7 cellular contexts compared by ENCODE assay signal in the genomic region with DNA sequence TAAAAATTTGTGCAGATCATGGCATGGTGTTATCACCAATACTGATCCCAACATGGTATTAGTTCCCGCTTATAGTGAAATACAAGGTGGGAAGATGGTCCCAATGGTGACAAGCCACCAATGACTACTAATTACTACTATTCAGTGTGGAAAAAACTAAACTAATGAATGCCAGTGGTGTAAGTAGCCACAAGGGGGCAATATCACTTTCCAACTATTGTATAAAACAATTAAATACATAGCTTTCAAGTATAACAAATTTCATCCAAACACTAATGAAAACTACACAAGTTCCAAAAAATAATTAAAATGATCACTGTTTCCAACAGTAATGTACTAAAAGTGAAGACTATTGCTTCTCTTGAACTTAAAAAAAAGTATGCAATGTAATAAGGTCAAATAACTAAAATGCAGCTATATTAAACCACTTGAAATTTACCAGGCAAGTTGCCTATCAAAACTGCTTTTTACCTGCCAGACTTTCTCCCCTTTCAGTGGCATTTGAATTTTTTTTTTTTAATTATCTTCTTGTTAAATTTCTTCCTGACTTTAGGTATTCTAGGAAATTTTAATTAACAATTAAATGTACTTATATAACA. TPM values are rescaled to one million over a fixed set of nuclear protein-coding genes. Genes with fewer than 3 reads are reported as not detected.
DNase-seq lines count a peak whose midpoint lies in the region; FAIRE-seq and TF ChIP-seq lines count a peak whose summit lies in the region.

No MANE protein-coding gene starts in this region.

- H3K9me2 ChIP-seq in Loucy (replicated peaks; ENCODE audit: low read depth, low read length) = no peaks in the 10 kb centered on the region

- DNase-seq in SK-MEL-5 (ENCODE audit: low read depth, low spot score) = peak; percentile 65
- peak; percentile 20 to 65 for DNase-seq in fibroblast of lung (ENCODE audit: low read depth in 2 of 2)
- DNase-seq in prostate gland (ENCODE audit: low spot score) = peak; percentile 13
- no peak for DNase-seq in activated CD4-positive, CD25-positive, alpha-beta regulatory T cell treated with anti-CD3 and anti-CD28 coated beads, Interleukin-2, amount 50 U/mL, for 72 hours
- DNase-seq in activated CD4-positive, alpha-beta T cell treated with anti-CD3 and anti-CD28 coated beads, Interleukin-2, amount 50 U/mL, for 1 hour = no peak

- FAIRE-seq in G401.6 (lab: Jason Lieb, UNC) = peak; percentile 92

- H3K4me2 ChIP-seq in Loucy (ENCODE audit: low read depth, low read length, poor library complexity, severe bottlenecking) (no peak overlapping the region), fibroblast of lung (ENCODE audit: extremely low read depth, insufficient read depth, low read length) (no peak overlapping the region)

- TF ChIP-seq POLR2A in prostate gland (IDR thresholded peaks at IDR 0.05) = no peak

- no peaks in the 10 kb centered on the region for H3F3A ChIP-seq in Loucy (ENCODE audit: low read depth)

- H3K4me3 ChIP-seq in Loucy (ENCODE audit: low read length, poor library complexity, severe bottlenecking) (no peak overlapping the region), fibroblast of lung (replicated peaks in 1 of 4; ENCODE audit: control extremely low read depth in 1 of 4, insufficient read depth in 1 of 4, low read depth in 3 of 4, low read length in 4 of 4) (no peak overlapping the region), prostate gland (no peak overlapping the region)

- no peaks in the 10 kb centered on the region for H3K27me3 ChIP-seq in Loucy (ENCODE audit: insufficient read depth, low read length, poor library complexity, severe bottlenecking)
- no peaks in the 10 kb centered on the region for H3K27me3 ChIP-seq in fibroblast of lung (ENCODE audit: control insufficient read depth, insufficient read depth, low read length)
- H3K27me3 ChIP-seq in prostate gland (replicated peaks; ENCODE audit: insufficient read depth) = no peaks in the 10 kb centered on the region

- H3K79me2 ChIP-seq in Loucy (ENCODE audit: insufficient read depth, low read length) = no peaks in the 10 kb centered on the region
- no peaks in the 10 kb centered on the region for H3K79me2 ChIP-seq in fibroblast of lung (ENCODE audit: control insufficient read depth, insufficient read depth, low read length)

- WGBS in prostate gland = 93% methylated on average over 1 of the region's 1 CpG

- TF ChIP-seq CTCF in Loucy (conservative IDR thresholded peaks at IDR 0.05; ENCODE audit: low read length) = peak; percentile 92
- TF ChIP-seq CTCF in fibroblast of lung (conservative IDR thresholded peaks at IDR 0.05 in 1 of 2, IDR thresholded peaks at IDR 0.05 in 1 of 2; ENCODE audit: low read depth in 1 of 2, low read length in 2 of 2) = peak; percentile 47 to 71
- TF ChIP-seq CTCF in prostate gland (IDR thresholded peaks at IDR 0.05) = peak; percentile 46 to 75 (median 66)

- no peaks in the 10 kb centered on the region for H3K9me3 ChIP-seq in Loucy (ENCODE audit: insufficient read depth, low read depth, low read length)
- no peaks in the 10 kb centered on the region for H3K9me3 ChIP-seq in fibroblast of lung (ENCODE audit: control insufficient read depth, insufficient read depth, low read depth, low read length)
- no peaks in the 10 kb centered on the region for H3K9me3 ChIP-seq in prostate gland

- no peak overlapping the region for H3K27ac ChIP-seq in fibroblast of lung (ENCODE audit: insufficient read depth, low read length)
- no peak overlapping the region for H3K27ac ChIP-seq in prostate gland

- H3K4me1 ChIP-seq in Loucy (ENCODE audit: insufficient read depth, low read length, poor library complexity, severe bottlenecking) (no peaks in the 10 kb centered on the region), fibroblast of lung (ENCODE audit: control insufficient read depth, extremely low read depth, insufficient read depth, low read length) (no peaks in the 10 kb centered on the region), prostate gland (replicated peaks) (no peaks in the 10 kb centered on the region)

- intact Hi-C loops in prostate gland (cut with DNase I) = no loop called here

- H2AFZ ChIP-seq in Loucy (ENCODE audit: low read length) (no peak overlapping the region), fibroblast of lung (ENCODE audit: low read length) (no peak overlapping the region)

- in situ Hi-C loops in SK-MEL-5 (cut with HindIII; ENCODE audit: low pct_unique_long_range_greater_than_20kb, low sequenced_read_pairs) = no loop called here

- no peak overlapping the region for H3K9ac ChIP-seq in Loucy (ENCODE audit: low read depth, low read length, poor library complexity, severe bottlenecking)
- no peak overlapping the region for H3K9ac ChIP-seq in fibroblast of lung (ENCODE audit: insufficient read depth, low read length)

- no peaks in the 10 kb centered on the region for H4K20me1 ChIP-seq in Loucy (ENCODE audit: insufficient read depth, low read length, poor library complexity, severe bottlenecking)
- no peaks in the 10 kb centered on the region for H4K20me1 ChIP-seq in fibroblast of lung (ENCODE audit: control insufficient read depth, extremely low read depth, insufficient read depth, low read length)

- H3K36me3 ChIP-seq in Loucy (ENCODE audit: insufficient read depth, low read length) = peaks cover 29% of the 10 kb centered on the region; the same call in 1 of the 2 replicates
- H3K36me3 ChIP-seq in fibroblast of lung (ENCODE audit: control insufficient read depth, insufficient read depth, low read length) = no peaks in the 10 kb centered on the region
- no peaks in the 10 kb centered on the region for H3K36me3 ChIP-seq in prostate gland

RNA-seq across cellular contexts. Expression of a gene that starts 58.0 kb away (rescaled TPM):
- total RNA-seq in SK-MEL-5 (2014; rRNA removed; shearing (Covaris generic)) = not detected in 2 replicates
- polyA plus RNA-seq in SK-MEL-5 (2015; cell fraction: cytosol; rRNA removed) = not detected in 2 replicates
- polyA plus RNA-seq in SK-MEL-5 (2015; cell fraction: nucleus; rRNA removed) = 0.06 and 0.08 TPM in 2 replicates
- total RNA-seq in fibroblast of lung (6.9 and 9.5 TPM in 2 replicates), prostate gland (10 to 100 TPM; 10.7 to 33.1 TPM)
- polyA plus RNA-seq in fibroblast of lung = 1.3 and 1.4 TPM in 2 replicates
- polyA plus RNA-seq in fibroblast of lung (2012) = 1.2 and 1.4 TPM in 2 replicates
- 0.86 and 1.1 TPM in 2 replicates for polyA minus RNA-seq in fibroblast of lung (ENCODE audit: low replicate concordance)

Comparison
In these comparisons a context has a peak if more than half of its experiments do, and no peak if none do; other contexts are left out.
1. DNase-seq: peak in SK-MEL-5 (single experiment), fibroblast of lung (2 of 2) and prostate gland (single experiment); none in activated CD4-positive, CD25-positive, alpha-beta regulatory T cell treated with anti-CD3 and anti-CD28 coated beads, Interleukin-2, amount 50 U/mL, for 72 hours (single experiment) and activated CD4-positive, alpha-beta T cell treated with anti-CD3 and anti-CD28 coated beads, Interleukin-2, amount 50 U/mL, for 1 hour (single experiment).
2. Peak in every context shown above with its lines, with median percentiles within 50 percentile points of each other: CTCF ChIP-seq.